In genomic region chrX:1534321-1535168, GRCh38 we compare ENCODE assay signal across 7 cellular contexts. TPM values are rescaled to one million over a fixed set of nuclear protein-coding genes. Genes with fewer than 3 reads are reported as not detected.
A peak's percentile ranks its signal among the peaks of the same experiment; 100 is the strongest.
DNase-seq lines count a peak whose midpoint lies in the region; ATAC-seq and TF ChIP-seq lines count a peak whose summit lies in the region.

No MANE protein-coding gene starts in this region.

- H3K4me1 Mint-ChIP-seq in naive thymus-derived CD8-positive, alpha-beta T cell, result peaks cover 11 to 24% (median 20%) of the 10 kb centered on the region in 4 donors

- peak overlapping the region; percentile 95 to 100 (median 99) for H3K27ac Mint-ChIP-seq in naive thymus-derived CD8-positive, alpha-beta T cell

- H3K36me3 Mint-ChIP-seq in naive thymus-derived CD8-positive, alpha-beta T cell, result peaks cover 7 to 8% (median 7%) of the 10 kb centered on the region in 3 donors

- H3K27me3 Mint-ChIP-seq in naive thymus-derived CD8-positive, alpha-beta T cell, result no peaks in the 10 kb centered on the region

- POLR2A ChIA-PET in naive thymus-derived CD8-positive, alpha-beta T cell (lab: Charles Lee), result no interaction called here

- ATAC-seq in GM19452 (IDR thresholded peaks at IDR 0.05; ENCODE audit: unreplicated experiment) (peak; percentile 20), GM19328 (IDR thresholded peaks at IDR 0.05; ENCODE audit: unreplicated experiment) (no peak)
- ATAC-seq in naive thymus-derived CD8-positive, alpha-beta T cell, result peak; percentile 31 to 39

- H3K9me3 Mint-ChIP-seq in naive thymus-derived CD8-positive, alpha-beta T cell, result no peaks in the 10 kb centered on the region

- DNase-seq in KG1 (lab: John Stamatoyannopoulos, UW) (peak; percentile 49), nucleus accumbens (lab: John Stamatoyannopoulos, UW) (no peak), GM10266 (ENCODE audit: extremely low spot score) (no peak)
- DNase-seq in activated CD8-positive, alpha-beta memory T cell treated with anti-CD3 and anti-CD28 coated beads for 48 hours (ENCODE audit: low read depth in 2 of 3, low spot score in 2 of 3), result peak; percentile 25 to 34 (median 29)
- peak in 9 of 10 donors; percentile 10 to 73 (median 59) for DNase-seq in naive thymus-derived CD8-positive, alpha-beta T cell

- peak overlapping the region; percentile 93 to 98 (median 98) for H3K4me3 Mint-ChIP-seq in naive thymus-derived CD8-positive, alpha-beta T cell

- no peak for TF ChIP-seq CTCF in GM10266 (IDR thresholded peaks at IDR 0.05; ENCODE audit: control insufficient read depth, insufficient read depth, low read depth, missing control alignments)

RNA-seq across cellular contexts. Expression of gene P2RY8, which starts 2.4 kb away (rescaled TPM):
- total RNA-seq in naive thymus-derived CD8-positive, alpha-beta T cell, result 100 to 1,000 TPM; 131 to 132 TPM
- 100 to 1,000 TPM; 163 to 190 (median 169) TPM for polyA plus RNA-seq in naive thymus-derived CD8-positive, alpha-beta T cell

RNA-seq across cellular contexts. Expression of gene AKAP17A, which starts 56.9 kb away (rescaled TPM):
- 100 to 1,000 TPM; 157 to 159 TPM for total RNA-seq in naive thymus-derived CD8-positive, alpha-beta T cell
- 10 to 100 TPM; 16.8 to 56.3 (median 22.8) TPM for polyA plus RNA-seq in naive thymus-derived CD8-positive, alpha-beta T cell

Comparison
In these comparisons a context has a peak if more than half of its experiments do, and no peak if none do; other contexts are left out.
1. DNase-seq: peak in KG1 (single experiment), activated CD8-positive, alpha-beta memory T cell treated with anti-CD3 and anti-CD28 coated beads for 48 hours (3 of 3) and naive thymus-derived CD8-positive, alpha-beta T cell (9 of 10); none in nucleus accumbens (0 of 56) and GM10266 (single experiment).